In genomic region chr5:170338933-170339779, GRCh38 we compare ENCODE assay signal across 8 cellular contexts. TPM values are rescaled to one million over a fixed set of nuclear protein-coding genes. Genes with fewer than 3 reads are reported as not detected.
DNase-seq lines count a peak whose midpoint lies in the region; ATAC-seq and TF ChIP-seq lines count a peak whose summit lies in the region.

No MANE protein-coding gene starts in this region.

- no peaks in the 10 kb centered on the region for H3K79me2 ChIP-seq in SK-N-SH (ENCODE audit: insufficient read depth)

- H3K4me3 Mint-ChIP-seq in HFFc6 = no peak overlapping the region

- no peaks in the 10 kb centered on the region for H3K27me3 ChIP-seq in SK-N-SH (ENCODE audit: insufficient read depth)
- peaks cover 70% of the 10 kb centered on the region for H3K27me3 ChIP-seq in WERI-Rb-1 (ENCODE audit: insufficient read depth, low read depth, severe bottlenecking)
- no peaks in the 10 kb centered on the region for H3K27me3 ChIP-seq in colonic mucosa

- H3K27ac Mint-ChIP-seq in HFFc6 = no peak overlapping the region

- no peak overlapping the region for H3K27ac ChIP-seq in SK-N-SH (ENCODE audit: low read depth in 2 of 2, low read length in 1 of 2)
- H3K27ac ChIP-seq in WERI-Rb-1 = no peak overlapping the region
- H3K27ac ChIP-seq in colonic mucosa = no peak overlapping the region

- no peaks in the 10 kb centered on the region for H3K9me2 ChIP-seq in SK-N-SH

- no peaks in the 10 kb centered on the region for H3K36me3 Mint-ChIP-seq in HFFc6 (ENCODE audit: low read depth)

- H3K9me3 Mint-ChIP-seq in HFFc6 = 0 out of 2 replicates have a peak, but pooled peaks cover 9% of the 10 kb centered on the region

- WGBS in SK-N-SH (ENCODE audit: low lambda C conversion rate) = 45% methylated on average over 4 of the region's 4 CpGs

- TF ChIP-seq RAD21 in SK-N-SH (IDR thresholded peaks at IDR 0.05; ENCODE audit: low read length) = peak; percentile 10; the same call in 1 of the 2 replicates

- H3K4me1 ChIP-seq in SK-N-SH (ENCODE audit: control insufficient read depth in 1 of 2, insufficient read depth in 2 of 2, low read depth in 1 of 2, low read length in 1 of 2) (no peaks in the 10 kb centered on the region), colonic mucosa (no peaks in the 10 kb centered on the region)

- H3K4me3 ChIP-seq in SK-N-SH (ENCODE audit: low read depth in 2 of 2, low read length in 1 of 2) (no peak overlapping the region), WERI-Rb-1 (ENCODE audit: low read depth, low read length) (no peak overlapping the region), colonic mucosa (no peak overlapping the region)

- TF ChIP-seq CTCF in SK-N-SH (IDR thresholded peaks at IDR 0.05) (no peak), WERI-Rb-1 (IDR thresholded peaks at IDR 0.05; ENCODE audit: low read depth, low read length) (0 out of 2 replicates have a peak, but pooled peaks have one; percentile 18), colonic mucosa (IDR thresholded peaks at IDR 0.05) (peak; percentile 30), HFFc6 (IDR thresholded peaks at IDR 0.05) (no peak)

- H3K9ac ChIP-seq in SK-N-SH = no peak overlapping the region
- no peak overlapping the region for H3K9ac ChIP-seq in colonic mucosa (ENCODE audit: low read depth in 2 of 2, low read length in 2 of 2)

- no peaks in the 10 kb centered on the region for H4K20me1 ChIP-seq in SK-N-SH (ENCODE audit: insufficient read depth)

- H3K4me2 ChIP-seq in SK-N-SH = no peak overlapping the region

- H3K36me3 ChIP-seq in SK-N-SH (replicated peaks in 1 of 2; ENCODE audit: control insufficient read depth in 1 of 2, insufficient read depth in 2 of 2, low read length in 1 of 2) = no peaks in the 10 kb centered on the region
- no peaks in the 10 kb centered on the region for H3K36me3 ChIP-seq in WERI-Rb-1
- H3K36me3 ChIP-seq in colonic mucosa = no peaks in the 10 kb centered on the region

- H3K9me3 ChIP-seq in SK-N-SH (no peaks in the 10 kb centered on the region), WERI-Rb-1 (ENCODE audit: severe bottlenecking) (no peaks in the 10 kb centered on the region), colonic mucosa (no peaks in the 10 kb centered on the region)

- TF ChIP-seq EP300 in SK-N-SH (IDR thresholded peaks at IDR 0.05; ENCODE audit: borderline replicate concordance in 1 of 2, low read depth in 1 of 2, low read length in 1 of 2) = no peak

- intact Hi-C loops in colonic mucosa (cut with DNase I) = no loop called here

- H3K27me3 Mint-ChIP-seq in HFFc6 (ENCODE audit: insufficient read depth) = peaks cover 12% of the 10 kb centered on the region

- H3K4me1 Mint-ChIP-seq in HFFc6 (ENCODE audit: low read depth) = no peaks in the 10 kb centered on the region

- ATAC-seq in SK-N-SH treated with all-trans-retinoic acid at 6 μM for 48 hours (no peak), HG03432 (IDR thresholded peaks at IDR 0.05; ENCODE audit: unreplicated experiment) (peak; percentile 90)

- POLR2A ChIA-PET in SK-N-SH (lab: Yijun Ruan, JAX) = no interaction called here

- no peak overlapping the region for H2AFZ ChIP-seq in SK-N-SH (ENCODE audit: low read depth)

- no peaks in the 10 kb centered on the region for H3F3A ChIP-seq in SK-N-SH (replicated peaks; ENCODE audit: insufficient read depth)

- CTCF ChIA-PET in SK-N-SH (lab: Yijun Ruan, JAX) = interaction anchor here (0.5 to 1.9 kb wide), 5 partner anchors 14 to 118 kb away, joined by 3 to 7 read pairs (median 3); no protein-coding TSS in a partner anchor

- DNase-seq in SK-N-SH = no peak
- no peak for DNase-seq in WERI-Rb-1
- peak; percentile 27 for DNase-seq in colonic mucosa
- DNase-seq in stimulated activated CD4-positive, alpha-beta T cell treated with anti-CD3 and anti-CD28 coated beads, Interleukin-15, amount 100 ng/mL, for 1 hour (ENCODE audit: low read depth in 1 of 2, low spot score in 1 of 2) = peak; percentile 45 to 49
- no peak for DNase-seq in NCI-H1436 (lab: John Stamatoyannopoulos, UW)
- no peak for DNase-seq in HFFc6

TF ChIP-seq in SK-N-SH, 30 proteins besides CTCF, POLR2A, EP300 and RAD21:
- TF ChIP-seq MAX (IDR thresholded peaks at IDR 0.05; ENCODE audit: low read depth) = no peak
- TF ChIP-seq YY1 (IDR thresholded peaks at IDR 0.05; ENCODE audit: low read depth) = no peak

TF ChIP-seq in SK-N-SH treated with all-trans-retinoic acid at 6 μM for 48 hours, 23 proteins besides CTCF, POLR2A, EP300 and RAD21 (continues in another document):
- TF ChIP-seq ISL1 (CRISPR knock-in tag; IDR thresholded peaks at IDR 0.05) = no peak
- TF ChIP-seq RARB (CRISPR knock-in tag; IDR thresholded peaks at IDR 0.05) = no peak
- TF ChIP-seq BACH2 (CRISPR knock-in tag; IDR thresholded peaks at IDR 0.05; ENCODE audit: borderline replicate concordance) = no peak
- TF ChIP-seq ZFP3 (CRISPR knock-in tag; IDR thresholded peaks at IDR 0.05) = no peak
- TF ChIP-seq ZNF8 (CRISPR knock-in tag; IDR thresholded peaks at IDR 0.05) = no peak
- TF ChIP-seq PPARA (CRISPR knock-in tag; IDR thresholded peaks at IDR 0.05; ENCODE audit: borderline replicate concordance) = no peak
- TF ChIP-seq TOX (CRISPR knock-in tag; IDR thresholded peaks at IDR 0.05; ENCODE audit: borderline replicate concordance) = no peak
- no peak for TF ChIP-seq CSDC2 (CRISPR knock-in tag; IDR thresholded peaks at IDR 0.05)
- no peak for TF ChIP-seq POU6F1 (CRISPR knock-in tag; IDR thresholded peaks at IDR 0.05; ENCODE audit: borderline replicate concordance, low read depth)
- TF ChIP-seq ARNTL (CRISPR knock-in tag; IDR thresholded peaks at IDR 0.05; ENCODE audit: borderline replicate concordance, low read depth) = no peak
- TF ChIP-seq PATZ1 (CRISPR knock-in tag; IDR thresholded peaks at IDR 0.05; ENCODE audit: borderline replicate concordance) = no peak
- no peak for TF ChIP-seq TCF4 (CRISPR knock-in tag; IDR thresholded peaks at IDR 0.05; ENCODE audit: borderline replicate concordance)
- TF ChIP-seq GLIS3 (CRISPR knock-in tag; IDR thresholded peaks at IDR 0.05) = no peak
- no peak for TF ChIP-seq ZFP30 (CRISPR knock-in tag; IDR thresholded peaks at IDR 0.05)
- TF ChIP-seq SNAI2 (CRISPR knock-in tag; IDR thresholded peaks at IDR 0.05) = no peak
- no peak for TF ChIP-seq CREB5 (CRISPR knock-in tag; IDR thresholded peaks at IDR 0.05; ENCODE audit: low read depth)

RNA-seq across cellular contexts. Expression of gene LCP2, which starts 41.6 kb away (rescaled TPM):
- not detected in 2 replicates for polyA plus RNA-seq in SK-N-SH (2012; rRNA removed)
- not detected in 2 replicates for polyA plus RNA-seq in SK-N-SH (2012; cell fraction: cytosol; rRNA removed)
- polyA plus RNA-seq in SK-N-SH (2012; cell fraction: nucleus; rRNA removed) = not detected in 2 replicates
- 10 to 100 TPM in 1 of 2 donors, 1 to 10 TPM in 1; 8.0 to 13.4 TPM for total RNA-seq in colonic mucosa
- total RNA-seq in HFFc6 (2021; fragmentation: NEBNext Ultra II Directional; extraction: Animal tissue kit (Norgen Biotek cat#: 25700)) = not detected

RNA-seq across cellular contexts. Expression of gene KCNMB1, which starts 50.0 kb away (rescaled TPM):
- not detected in 2 replicates for polyA plus RNA-seq in SK-N-SH (2012; rRNA removed)
- polyA plus RNA-seq in SK-N-SH (2012; cell fraction: cytosol; rRNA removed) = not detected in 2 replicates
- polyA plus RNA-seq in SK-N-SH (2012; cell fraction: nucleus; rRNA removed) = not detected in 2 replicates
- 1 to 10 TPM in 1 of 2 donors, under 1 TPM in 1; 0.42 to 6.9 TPM for total RNA-seq in colonic mucosa
- total RNA-seq in HFFc6 (2021; fragmentation: NEBNext Ultra II Directional; extraction: Animal tissue kit (Norgen Biotek cat#: 25700)) = not detected

Comparison
In these comparisons a context has a peak if more than half of its experiments do, and no peak if none do; other contexts are left out.
1. DNase-seq: peak in colonic mucosa (single experiment) and stimulated activated CD4-positive, alpha-beta T cell treated with anti-CD3 and anti-CD28 coated beads, Interleukin-15, amount 100 ng/mL, for 1 hour (2 of 2); none in SK-N-SH (single experiment), WERI-Rb-1 (single experiment), NCI-H1436 (single experiment) and HFFc6 (single experiment).
2. CTCF ChIP-seq: peak in WERI-Rb-1 (single experiment) and colonic mucosa (single experiment); none in SK-N-SH (single experiment) and HFFc6 (single experiment).
3. RNA of gene LCP2, which starts 41.6 kb away (total RNA-seq): 8.0 to 13.4 TPM in colonic mucosa; not detected in HFFc6; every median in the first group is over 4 times any median in the second.